21 cellular contexts compared by ENCODE assay signal in genomic region chr13:45872574-45872973, GRCh38. TPM values are rescaled to one million over a fixed set of nuclear protein-coding genes. Genes with fewer than 3 reads are reported as not detected.
"Had no signal": no experiment of that assay in that cellular context is flagged by ENCODE, and none has a peak within 500 bp of the region (broad histone marks: within the 10 kb centered on the region; RNA-seq: fewer than 3 reads in every experiment).

No MANE protein-coding gene starts in this region.

- H3K9me3 ChIP-seq: ascending aorta, breast epithelium, tibial nerve, vagina had no signal

- H3K4me1 Mint-ChIP-seq: activated CD4-positive, alpha-beta T cell treated with anti-CD3 and anti-CD28 coated beads, Interleukin-2, amount 10 ng/mL, durations not matched to agents 7 days and 5 days had no signal

- DNase-seq: activated CD4-positive, alpha-beta T cell treated with anti-CD3 and anti-CD28 coated beads, Interleukin-2, amount 10 ng/mL, durations not matched to agents 7 days and 5 days; activated naive CD4-positive, alpha-beta T cell treated with anti-CD3 and anti-CD28 coated beads for 36 hours; activated T-cell treated with anti-CD3 and anti-CD28 coated beads, Interleukin-2, amount 50 U/mL, for 1 hour; effector memory CD8-positive, alpha-beta T cell; hippocampal formation; right cardiac atrium; stimulated activated CD4-positive, alpha-beta T cell treated with anti-CD3 and anti-CD28 coated beads, Interleukin-15, amount 100 ng/mL, for 24 hours; stimulated activated CD4-positive, alpha-beta T cell treated with anti-CD3 and anti-CD28 coated beads, Interleukin-4, amount 100 ng/mL, for 1 hour; stimulated activated naive CD4-positive, alpha-beta T cell treated with Interleukin-2 at 50 U/mL for 16 hours; substantia nigra had no signal

- ATAC-seq: effector memory CD8-positive, alpha-beta T cell; natural killer cell treated with Interleukin-12 subunit alpha and Interleukin-12 subunit beta and Interleukin-15 and Interleukin-18, amount 100 ng/mL, for 72 hours; right cardiac atrium had no signal

- H3K36me3 ChIP-seq: ascending aorta, breast epithelium, tibial nerve, vagina had no signal

- H3K4me3 Mint-ChIP-seq: activated CD4-positive, alpha-beta T cell treated with anti-CD3 and anti-CD28 coated beads, Interleukin-2, amount 10 ng/mL, durations not matched to agents 7 days and 5 days; activated naive CD4-positive, alpha-beta T cell treated with anti-CD3 and anti-CD28 coated beads for 36 hours; dendritic cell treated with granulocyte-macrophage colony-stimulating factor and Interleukin-4, amounts not matched to agents 40 ng/mL and 50 ng/mL, for 4 days; effector memory CD8-positive, alpha-beta T cell; natural killer cell treated with Interleukin-12 subunit alpha and Interleukin-12 subunit beta and Interleukin-15 and Interleukin-18, amount 100 ng/mL, for 72 hours had no signal

- H3K27me3 ChIP-seq: ascending aorta, breast epithelium, tibial nerve, vagina had no signal

- H3K4me1 ChIP-seq: ascending aorta, breast epithelium, tibial nerve, vagina had no signal

- H3K36me3 Mint-ChIP-seq: natural killer cell treated with Interleukin-12 subunit alpha and Interleukin-12 subunit beta and Interleukin-15 and Interleukin-18, amount 100 ng/mL, for 72 hours had no signal

- H3K27me3 Mint-ChIP-seq: activated CD4-positive, alpha-beta T cell treated with anti-CD3 and anti-CD28 coated beads, Interleukin-2, amount 10 ng/mL, durations not matched to agents 7 days and 5 days had no signal

- H3K27ac Mint-ChIP-seq: activated CD4-positive, alpha-beta T cell treated with anti-CD3 and anti-CD28 coated beads, Interleukin-2, amount 10 ng/mL, durations not matched to agents 7 days and 5 days; activated naive CD4-positive, alpha-beta T cell treated with anti-CD3 and anti-CD28 coated beads for 36 hours; activated T-helper 2 cell treated with anti-CD3 and anti-CD28 coated beads, Interferon-gamma antibody, Interleukin-2, Interleukin-4, amounts not matched to agents 10 μg/mL and 5 μg/mL and 100 μg/mL, durations not matched to agents 14 hours and 24 hours and 36 hours; dendritic cell treated with granulocyte-macrophage colony-stimulating factor and Interleukin-4, amounts not matched to agents 40 ng/mL and 50 ng/mL, for 4 days; effector memory CD8-positive, alpha-beta T cell; natural killer cell treated with Interleukin-12 subunit alpha and Interleukin-12 subunit beta and Interleukin-15 and Interleukin-18, amount 100 ng/mL, for 72 hours had no signal

- H3K9me3 Mint-ChIP-seq: activated CD4-positive, alpha-beta T cell treated with anti-CD3 and anti-CD28 coated beads, Interleukin-2, amount 10 ng/mL, durations not matched to agents 7 days and 5 days; activated naive CD4-positive, alpha-beta T cell treated with anti-CD3 and anti-CD28 coated beads for 36 hours; activated T-helper 2 cell treated with anti-CD3 and anti-CD28 coated beads, Interferon-gamma antibody, Interleukin-2, Interleukin-4, amounts not matched to agents 10 μg/mL and 5 μg/mL and 100 μg/mL, durations not matched to agents 14 hours and 24 hours and 36 hours; dendritic cell treated with granulocyte-macrophage colony-stimulating factor and Interleukin-4, amounts not matched to agents 40 ng/mL and 50 ng/mL, for 4 days; effector memory CD8-positive, alpha-beta T cell; natural killer cell treated with Interleukin-12 subunit alpha and Interleukin-12 subunit beta and Interleukin-15 and Interleukin-18, amount 100 ng/mL, for 72 hours had no signal

- H3K4me3 ChIP-seq: ascending aorta, breast epithelium, skin epidermis, tibial nerve, vagina had no signal

- H3K27ac ChIP-seq: ascending aorta, skin epidermis, tibial nerve, vagina had no signal

RNA-seq across cellular contexts. Expression of gene SIAH3, which starts 21.0 kb away (rescaled TPM):
- total RNA-seq: ascending aorta; fibroblast of lung; mesenteric fat pad; natural killer cell treated with Interleukin-12 subunit alpha and Interleukin-12 subunit beta and Interleukin-15 and Interleukin-18, amount 100 ng/mL, for 72 hours; progenitor cell of endocrine pancreas; right cardiac atrium; tibial nerve; vagina had no signal
